13 cellular contexts compared by ENCODE assay signal in the genomic region with DNA sequence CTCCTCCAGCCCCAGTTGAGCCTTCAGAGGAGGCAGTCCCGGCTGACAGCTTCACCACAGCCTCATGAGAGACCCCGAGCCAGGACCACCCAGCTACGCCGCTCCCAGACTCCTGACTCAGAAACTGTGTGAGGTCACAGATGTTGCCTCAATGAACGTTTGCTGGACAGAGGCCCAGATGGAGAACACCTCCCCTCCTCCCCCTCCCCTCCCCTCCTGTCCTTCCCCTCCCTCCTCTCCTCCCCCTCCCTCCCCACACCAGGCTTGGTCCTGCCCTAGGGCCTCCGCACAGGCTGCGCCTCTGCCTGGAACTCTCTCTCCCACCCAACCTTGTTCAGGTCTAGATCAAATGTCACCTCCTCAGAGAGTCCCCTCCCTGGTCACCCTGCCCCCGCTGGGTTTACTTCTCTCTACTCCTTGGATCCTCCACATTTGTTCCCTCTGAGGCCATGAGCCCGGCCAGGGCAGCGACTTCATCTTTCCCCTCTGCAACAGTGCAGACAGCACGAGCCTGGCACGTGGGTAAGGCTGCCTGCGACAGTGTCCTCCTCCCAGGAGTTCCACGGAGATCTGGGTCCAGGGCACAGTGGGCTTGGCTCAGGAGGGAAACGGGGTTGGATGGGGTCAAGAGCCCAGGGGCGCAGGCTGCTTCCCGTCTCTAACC. TPM values are rescaled to one million over a fixed set of nuclear protein-coding genes. Genes with fewer than 3 reads are reported as not detected.
DNase-seq lines count a peak whose midpoint lies in the region; ATAC-seq and TF ChIP-seq lines count a peak whose summit lies in the region.
"Had no signal": no experiment of that assay in that cellular context is flagged by ENCODE, and none has a peak within 500 bp of the region (broad histone marks: within the 10 kb centered on the region; RNA-seq: fewer than 3 reads in every experiment).

No MANE protein-coding gene starts in this region.

- peak overlapping the region; percentile 36 for H3K27ac ChIP-seq in temporal lobe (ENCODE audit: low read depth, low read length)

- DNase-seq in NCI-H82 (lab: John Stamatoyannopoulos, UW), result peak; percentile 15
- DNase-seq in NCI-H82 treated with DMSO at 0.1 percent for 48 hours (lab: John Stamatoyannopoulos, UW; ENCODE audit: unreplicated experiment), result no peak
- peak; percentile 75 to 83 for DNase-seq in dermis microvascular lymphatic vessel endothelial cell (ENCODE audit: low read depth in 2 of 2)
- peak; percentile 86 for DNase-seq in iris pigment epithelial cell (ENCODE audit: low read depth)
- DNase-seq in NCI-H1092 (lab: John Stamatoyannopoulos, UW), result no peak
- DNase-seq in erythroblast (lab: John Stamatoyannopoulos, UW), result no peak
- DNase-seq: activated CD4-positive, alpha-beta T cell treated with anti-CD3 and anti-CD28 coated beads for 4 hours; activated gamma-delta T cell; NCI-H226; SHP77 treated with DMSO at 0.1 percent for 48 hours; stimulated activated naive CD4-positive, alpha-beta T cell had no signal

- no peak for ATAC-seq in HG02885 (IDR thresholded peaks at IDR 0.05; ENCODE audit: poor library complexity, unreplicated experiment)

- TF ChIP-seq POLR2A in erythroblast (IDR thresholded peaks at IDR 0.05; ENCODE audit: low read length), result no peak

RNA-seq across cellular contexts. Expression of gene PIP5K1C, which starts 17.4 kb away (rescaled TPM):
- total RNA-seq in dermis microvascular lymphatic vessel endothelial cell (19.4 and 42.0 TPM in 2 replicates), temporal lobe (22.4 TPM)

RNA-seq across cellular contexts. Expression of gene TJP3, which starts 25.3 kb away (rescaled TPM):
- total RNA-seq in dermis microvascular lymphatic vessel endothelial cell (under 0.01 TPM in 2 replicates), temporal lobe (under 0.01 TPM)

RNA-seq across cellular contexts. Expression of gene CACTIN, which starts 56.3 kb away (rescaled TPM):
- 18.6 and 25.8 TPM in 2 replicates for total RNA-seq in dermis microvascular lymphatic vessel endothelial cell
- total RNA-seq in temporal lobe, result 16.2 TPM

Comparison
In these comparisons a context has a peak if more than half of its experiments do, and no peak if none do; other contexts are left out.
1. DNase-seq: peak in NCI-H82 (single experiment), dermis microvascular lymphatic vessel endothelial cell (2 of 2) and iris pigment epithelial cell (single experiment); none in NCI-H82 treated with DMSO at 0.1 percent for 48 hours (single experiment), NCI-H1092 (single experiment) and erythroblast (0 of 2).